Comparison of ENCODE assay signal across 26 cellular contexts in genomic region chr9:106218427-106218826, GRCh38.
DNase-seq lines count a peak whose midpoint lies in the region; ATAC-seq, FAIRE-seq and TF ChIP-seq lines count a peak whose summit lies in the region.
"Had no signal": no experiment of that assay in that cellular context is flagged by ENCODE, and none has a peak within 500 bp of the region (broad histone marks: within the 10 kb centered on the region; RNA-seq: fewer than 3 reads in every experiment).

No MANE protein-coding gene starts in this region.

- H3K4me3 ChIP-seq in GM06990 (replicated peaks; ENCODE audit: low read depth, low read length) (no peak overlapping the region), right cardiac atrium (ENCODE audit: low read length) (no peak overlapping the region)
- H3K4me3 ChIP-seq in CD8-positive, alpha-beta memory T cell (ENCODE audit: low read length) = no peak overlapping the region
- H3K4me3 ChIP-seq: body of pancreas, neural progenitor cell had no signal

- H3K27ac Mint-ChIP-seq in endothelial cell (ENCODE audit: unreplicated experiment) = no peak overlapping the region
- no peak overlapping the region for H3K27ac Mint-ChIP-seq in CD8-positive, alpha-beta memory T cell
- H3K27ac Mint-ChIP-seq: activated CD8-positive, alpha-beta T cell treated with anti-CD3 and anti-CD28 coated beads for 36 hours; activated naive CD8-positive, alpha-beta T cell; activated T-cell treated with anti-CD3 and anti-CD28 coated beads, Interleukin-2, amount 50 U/mL, for 72 hours; mesothelial cell of epicardium; neural progenitor cell had no signal

- FAIRE-seq in H54 (lab: Jason Lieb, UNC) = no peak
- FAIRE-seq: colon had no signal

- H3K27me3 Mint-ChIP-seq in endothelial cell (ENCODE audit: unreplicated experiment) = no peaks in the 10 kb centered on the region
- H3K27me3 Mint-ChIP-seq in CD8-positive, alpha-beta memory T cell = no peaks in the 10 kb centered on the region
- H3K27me3 Mint-ChIP-seq: activated CD8-positive, alpha-beta T cell treated with anti-CD3 and anti-CD28 coated beads for 36 hours; activated naive CD8-positive, alpha-beta T cell had no signal

- WGBS in right cardiac atrium = 88% methylated on average over 3 of the region's 3 CpGs

- H3K4me1 ChIP-seq in right cardiac atrium (ENCODE audit: control insufficient read depth, insufficient read depth, low read length) = no peaks in the 10 kb centered on the region
- no peaks in the 10 kb centered on the region for H3K4me1 ChIP-seq in CD8-positive, alpha-beta memory T cell (ENCODE audit: insufficient read depth, low read length)
- H3K4me1 ChIP-seq: body of pancreas, foreskin keratinocyte had no signal

- CTCF ChIA-PET in CD8-positive, alpha-beta memory T cell (lab: Charles Lee) = no interaction called here

- POLR2A ChIA-PET in CD8-positive, alpha-beta memory T cell (lab: Charles Lee) = no interaction called here

- DNase-seq in GM06990 (ENCODE audit: extremely low read depth, insufficient read length) (peak; percentile 29), right cardiac atrium (no peak), H54 (ENCODE audit: insufficient read length, low spot score) (no peak), endothelial cell (ENCODE audit: low spot score) (no peak)
- no peak for DNase-seq in CD8-positive, alpha-beta memory T cell
- DNase-seq: 8988T; activated CD8-positive, alpha-beta T cell treated with anti-CD3 and anti-CD28 coated beads for 36 hours; activated T-cell treated with anti-CD3 and anti-CD28 coated beads, Interleukin-2, amount 50 U/mL, for 72 hours; body of pancreas; C1 segment of cervical spinal cord; DMS 273 treated with DMSO at 0.1 percent for 48 hours; GF-D8; IMR-90; NCI-H2081; NCI-H510A treated with DMSO at 0.1 percent for 48 hours; SHP77 treated with DMSO at 0.1 percent for 48 hours; stimulated activated naive CD4-positive, alpha-beta T cell treated with Interleukin-2 at 50 U/mL for 16 hours; trophoblast cell had no signal

- ATAC-seq in GM19043 (IDR thresholded peaks at IDR 0.05; ENCODE audit: low read depth, unreplicated experiment) = peak; percentile 63
- ATAC-seq in HG02610 (IDR thresholded peaks at IDR 0.05; ENCODE audit: unreplicated experiment) = peak; percentile 75
- peak; percentile 55 for ATAC-seq in HG03175 (IDR thresholded peaks at IDR 0.05; ENCODE audit: unreplicated experiment)
- no peak for ATAC-seq in right cardiac atrium
- ATAC-seq: activated CD8-positive, alpha-beta T cell treated with anti-CD3 and anti-CD28 coated beads for 36 hours; body of pancreas; foreskin keratinocyte had no signal

- intact Hi-C loops in right cardiac atrium (cut with DNase I) = no loop called here

- no peak overlapping the region for H3K4me3 Mint-ChIP-seq in endothelial cell (ENCODE audit: unreplicated experiment)
- H3K4me3 Mint-ChIP-seq in CD8-positive, alpha-beta memory T cell = no peak overlapping the region
- H3K4me3 Mint-ChIP-seq: activated CD8-positive, alpha-beta T cell treated with anti-CD3 and anti-CD28 coated beads for 36 hours; activated naive CD8-positive, alpha-beta T cell; activated T-cell treated with anti-CD3 and anti-CD28 coated beads, Interleukin-2, amount 50 U/mL, for 72 hours; mesothelial cell of epicardium; neural progenitor cell had no signal

- H3K27me3 ChIP-seq in GM06990 (replicated peaks; ENCODE audit: control insufficient read depth, insufficient read depth, low read length) (no peaks in the 10 kb centered on the region), right cardiac atrium (ENCODE audit: control insufficient read depth, insufficient read depth) (no peaks in the 10 kb centered on the region)
- no peaks in the 10 kb centered on the region for H3K27me3 ChIP-seq in CD8-positive, alpha-beta memory T cell (ENCODE audit: insufficient read depth, low read length, poor library complexity, severe bottlenecking)
- H3K27me3 ChIP-seq: body of pancreas, foreskin keratinocyte, neural progenitor cell had no signal

- TF ChIP-seq CTCF in GM06990 (IDR thresholded peaks at IDR 0.05; ENCODE audit: insufficient read depth, low read length, poor library complexity, severe bottlenecking) (no peak), endothelial cell (IDR thresholded peaks at IDR 0.05; ENCODE audit: unreplicated experiment) (no peak)

- H3K4me1 Mint-ChIP-seq in endothelial cell (ENCODE audit: unreplicated experiment) = no peaks in the 10 kb centered on the region
- H3K4me1 Mint-ChIP-seq in CD8-positive, alpha-beta memory T cell = no peaks in the 10 kb centered on the region
- H3K4me1 Mint-ChIP-seq: mesothelial cell of epicardium had no signal

- no peaks in the 10 kb centered on the region for H3K36me3 ChIP-seq in GM06990 (ENCODE audit: control insufficient read depth, insufficient read depth, low read length)
- no peaks in the 10 kb centered on the region for H3K36me3 ChIP-seq in CD8-positive, alpha-beta memory T cell (ENCODE audit: insufficient read depth, low read length)
- H3K36me3 ChIP-seq: neural progenitor cell had no signal

- H3K9me3 ChIP-seq in right cardiac atrium (ENCODE audit: control insufficient read depth, low read length) = no peaks in the 10 kb centered on the region
- H3K9me3 ChIP-seq in CD8-positive, alpha-beta memory T cell (ENCODE audit: low read length) = no peaks in the 10 kb centered on the region
- H3K9me3 ChIP-seq: body of pancreas had no signal

- no peak overlapping the region for H3K27ac ChIP-seq in right cardiac atrium (ENCODE audit: low read length)
- H3K27ac ChIP-seq in CD8-positive, alpha-beta memory T cell (ENCODE audit: low read depth, low read length) = no peak overlapping the region
- H3K27ac ChIP-seq: body of pancreas, foreskin keratinocyte, neural progenitor cell had no signal

- H3K9me3 Mint-ChIP-seq in endothelial cell (ENCODE audit: unreplicated experiment) = no peaks in the 10 kb centered on the region
- H3K9me3 Mint-ChIP-seq in CD8-positive, alpha-beta memory T cell = peaks cover 0 to 20% (median 9%) of the 10 kb centered on the region in 5 donors
- H3K9me3 Mint-ChIP-seq: neural progenitor cell had no signal

- H3K36me3 Mint-ChIP-seq in endothelial cell (ENCODE audit: low read depth, unreplicated experiment) = no peaks in the 10 kb centered on the region
- H3K36me3 Mint-ChIP-seq in CD8-positive, alpha-beta memory T cell = no peaks in the 10 kb centered on the region
- H3K36me3 Mint-ChIP-seq: activated naive CD8-positive, alpha-beta T cell; mesothelial cell of epicardium; neural progenitor cell had no signal

- TF ChIP-seq POLR2A in H54 (IDR thresholded peaks at IDR 0.05; ENCODE audit: low read depth, low read length) = no peak

Comparison
In these comparisons a context has a peak if more than half of its experiments do, and no peak if none do; other contexts are left out.
1. ATAC-seq: peak in GM19043 (single experiment), HG02610 (single experiment) and HG03175 (single experiment); none in right cardiac atrium (0 of 2).